Comparison of ENCODE assay signal across 36 cellular contexts in the genomic region with DNA sequence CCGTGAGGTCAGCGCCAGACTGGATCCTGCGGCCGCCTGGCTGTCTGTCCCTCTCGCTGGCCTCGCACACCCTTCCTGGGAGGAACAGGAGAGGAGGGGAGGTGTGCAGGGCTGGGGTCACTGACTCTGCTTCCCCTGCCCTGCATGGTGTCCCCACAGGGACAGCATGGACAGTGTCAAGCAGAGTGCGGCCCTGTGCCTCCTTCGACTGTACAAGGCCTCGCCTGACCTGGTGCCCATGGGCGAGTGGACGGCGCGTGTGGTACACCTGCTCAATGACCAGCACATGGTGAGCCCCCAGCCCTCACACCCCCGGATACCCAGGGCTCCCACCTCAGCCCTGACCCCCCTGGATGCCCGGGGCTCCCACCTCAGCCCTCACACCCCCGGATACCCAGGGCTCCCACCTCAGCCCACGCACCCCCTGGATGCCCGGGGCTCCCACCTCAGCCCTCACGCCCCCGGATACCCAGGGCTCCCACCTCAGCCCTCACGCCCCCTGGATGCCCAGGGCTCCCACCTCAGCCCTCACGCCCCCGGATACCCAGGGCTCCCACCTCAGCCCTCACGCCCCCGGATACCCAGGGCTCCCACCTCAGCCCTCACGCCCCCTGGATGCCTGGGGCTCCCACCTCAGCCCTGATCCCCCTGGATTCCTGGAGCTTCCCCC. TPM values are rescaled to one million over a fixed set of nuclear protein-coding genes. Genes with fewer than 3 reads are reported as not detected.
"Had no signal": no experiment of that assay in that cellular context is flagged by ENCODE, and none has a peak within 500 bp of the region (broad histone marks: within the 10 kb centered on the region; RNA-seq: fewer than 3 reads in every experiment).

No MANE protein-coding gene starts in this region.

- H3K27ac Mint-ChIP-seq: activated CD4-positive, alpha-beta memory T cell treated with anti-CD3 and anti-CD28 coated beads for 36 hours; activated T-helper 1 cell treated with anti-CD3 and anti-CD28 coated beads, Interleukin-12 subunit alpha, Interleukin-12 subunit beta, Interleukin-2, Interleukin-4 antibody, amounts not matched to agents 30 ng/mL and 10 ng/mL and 1 ng/mL, durations not matched to agents 14 hours and 24 hours and 36 hours; mesothelial cell of epicardium; nephron progenitor cell; stimulated activated memory B cell treated with anti-CD40 and anti-IgM and Interleukin-4, amounts not matched to agents 10 μg/mL and 1 μg/mL and 100 μg/mL, for 72 hours; T-helper 1 cell treated with Interleukin-12 subunit alpha and Interleukin-12 subunit beta and Interleukin-4 antibody, amounts not matched to agents 30 μg/mL and 1 μg/mL, for 36 hours had no signal

- H3K4me3 Mint-ChIP-seq: activated CD4-positive, alpha-beta memory T cell treated with anti-CD3 and anti-CD28 coated beads for 36 hours; activated CD4-positive, alpha-beta T cell treated with anti-CD3 and anti-CD28 coated beads, Interleukin-2, amount 10 ng/mL, durations not matched to agents 24 days and 14 days; activated T-helper 1 cell treated with anti-CD3 and anti-CD28 coated beads, Interleukin-12 subunit alpha, Interleukin-12 subunit beta, Interleukin-2, Interleukin-4 antibody, amounts not matched to agents 30 ng/mL and 10 ng/mL and 1 ng/mL, durations not matched to agents 14 hours and 24 hours and 36 hours; mesothelial cell of epicardium; nephron progenitor cell; stimulated activated memory B cell treated with anti-CD40 and anti-IgM and Interleukin-4, amounts not matched to agents 10 μg/mL and 1 μg/mL and 100 μg/mL, for 72 hours; T-helper 1 cell treated with Interleukin-12 subunit alpha and Interleukin-12 subunit beta and Interleukin-4 antibody, amounts not matched to agents 30 μg/mL and 1 μg/mL, for 36 hours had no signal

- FAIRE-seq: colon, endometrium, frontal cortex, islet of Langerhans, pancreas, TTC549, urothelium cell line had no signal

- H3K9me3 ChIP-seq: pancreas, prostate gland, suprapubic skin had no signal

- H3K4me3 ChIP-seq: pancreas, prostate gland, skin epidermis, suprapubic skin had no signal

- H3K4me1 ChIP-seq: pancreas, prostate gland had no signal

- ATAC-seq: activated CD4-positive, CD25-positive, alpha-beta regulatory T cell treated with anti-CD3 and anti-CD28 coated beads, Interleukin-2, amount 50 U/mL, for 24 hours had no signal

- H3K27me3 ChIP-seq: pancreas, suprapubic skin had no signal

- H3K27ac ChIP-seq: epithelial cell of prostate, pancreas, skin epidermis, suprapubic skin, WERI-Rb-1 had no signal

- H3K9me3 Mint-ChIP-seq: activated CD4-positive, alpha-beta memory T cell treated with anti-CD3 and anti-CD28 coated beads for 36 hours; activated CD4-positive, alpha-beta T cell treated with anti-CD3 and anti-CD28 coated beads, Interleukin-2, amount 10 ng/mL, durations not matched to agents 24 days and 14 days; activated T-helper 1 cell treated with anti-CD3 and anti-CD28 coated beads, Interleukin-12 subunit alpha, Interleukin-12 subunit beta, Interleukin-2, Interleukin-4 antibody, amounts not matched to agents 30 ng/mL and 10 ng/mL and 1 ng/mL, durations not matched to agents 14 hours and 24 hours and 36 hours; mesothelial cell of epicardium; naive B cell; stimulated activated memory B cell treated with anti-CD40 and anti-IgM and Interleukin-4, amounts not matched to agents 10 μg/mL and 1 μg/mL and 100 μg/mL, for 72 hours; T-helper 1 cell treated with Interleukin-12 subunit alpha and Interleukin-12 subunit beta and Interleukin-4 antibody, amounts not matched to agents 30 μg/mL and 1 μg/mL, for 36 hours had no signal

- H3K4me1 Mint-ChIP-seq: stimulated activated memory B cell treated with anti-CD40 and anti-IgM and Interleukin-4, amounts not matched to agents 10 μg/mL and 1 μg/mL and 100 μg/mL, for 72 hours had no signal

- DNase-seq: activated CD4-positive, alpha-beta memory T cell treated with anti-CD3 and anti-CD28 coated beads for 36 hours; activated CD4-positive, alpha-beta T cell treated with anti-CD3 and anti-CD28 coated beads, Interleukin-2, amount 10 ng/mL, durations not matched to agents 24 days and 14 days; activated CD8-positive, alpha-beta memory T cell treated with anti-CD3 and anti-CD28 coated beads, Interleukin-2, amount 50 U/mL, for 4 hours; activated effector memory CD4-positive, alpha-beta T cell treated with anti-CD3 and anti-CD28 coated beads, Interleukin-2, amount 50 U/mL, for 16 hours; activated naive CD4-positive, alpha-beta T cell treated with anti-CD3 and anti-CD28 coated beads, Interleukin-2, amount 50 U/mL, for 16 hours; activated T-cell treated with anti-CD3 and anti-CD28 coated beads, Interleukin-2, amount 50 U/mL, for 1 hour; anterior cingulate cortex; dermis blood vessel endothelial cell; effector CD8-positive, alpha-beta T cell; glutamatergic neuron; left cardiac atrium; left ventricle myocardium superior; naive B cell; nephron progenitor cell; pancreas; retina; stimulated activated CD4-positive, alpha-beta T cell treated with anti-CD3 and anti-CD28 coated beads, Interleukin-4, amount 100 ng/mL, for 24 hours; SW 1271; T-helper 9 cell; trophoblast cell; WERI-Rb-1 had no signal

- H3K27me3 Mint-ChIP-seq: activated CD4-positive, alpha-beta memory T cell treated with anti-CD3 and anti-CD28 coated beads for 36 hours; activated CD4-positive, alpha-beta T cell treated with anti-CD3 and anti-CD28 coated beads, Interleukin-2, amount 10 ng/mL, durations not matched to agents 24 days and 14 days; naive B cell; stimulated activated memory B cell treated with anti-CD40 and anti-IgM and Interleukin-4, amounts not matched to agents 10 μg/mL and 1 μg/mL and 100 μg/mL, for 72 hours had no signal

RNA-seq across cellular contexts. Expression of gene TSKS, which starts 28.8 kb away (rescaled TPM):
- total RNA-seq: frontal cortex, mesothelial cell of epicardium had no signal
